In genomic region chr19:47777245-47778088, GRCh38 we compare ENCODE assay signal across 9 cellular contexts. TPM values are rescaled to one million over a fixed set of nuclear protein-coding genes. Genes with fewer than 3 reads are reported as not detected.
DNase-seq lines count a peak whose midpoint lies in the region; ATAC-seq and TF ChIP-seq lines count a peak whose summit lies in the region.
"Not testable (repeated sequence)": the region's sequence is repeated elsewhere in the genome, so short reads cannot be mapped to it uniquely, and the experiment has no call there.
"Had no signal": no experiment of that assay in that cellular context is flagged by ENCODE, and none has a peak within 500 bp of the region (broad histone marks: within the 10 kb centered on the region; RNA-seq: fewer than 3 reads in every experiment).

No MANE protein-coding gene starts in this region.

- peaks cover 26% of the 10 kb centered on the region; the same call in 1 of the 2 replicates for H4K20me1 ChIP-seq in IMR-90 (ENCODE audit: insufficient read depth, low read length)
- H4K20me1 ChIP-seq in SU-DHL-6 (ENCODE audit: low read depth, low read length), result not testable (repeated sequence)

- H2AFZ ChIP-seq in IMR-90 (replicated peaks; ENCODE audit: low read length, poor library complexity), result peak overlapping the region; percentile 100
- peak overlapping the region; percentile 93 for H2AFZ ChIP-seq in SU-DHL-6 (ENCODE audit: low read depth, low read length, severe bottlenecking)
- peak overlapping the region; percentile 91 for H2AFZ ChIP-seq in neuron (ENCODE audit: low read depth, low read length)

- in situ Hi-C loops in IMR-90 (cut with MboI; ENCODE audit: low sequenced_read_pairs), result not testable (repeated sequence)

- not testable (repeated sequence) for TF ChIP-seq POLR2A in IMR-90 (IDR thresholded peaks at IDR 0.05; ENCODE audit: low read depth, low read length); suprapubic skin (IDR thresholded peaks at IDR 0.05)

- peak overlapping the region; percentile 98; the same call in 1 of the 2 replicates for H3K56ac ChIP-seq in IMR-90 (ENCODE audit: extremely low read depth, insufficient read depth, low read length)

- TF ChIP-seq RAD21 in IMR-90 (IDR thresholded peaks at IDR 0.05; ENCODE audit: low read length), result not testable (repeated sequence)

- H3K9me3 ChIP-seq in IMR-90 (ENCODE audit: control insufficient read depth, insufficient read depth, low read length); SU-DHL-6 (ENCODE audit: insufficient read depth, low read length); adipocyte (ENCODE audit: control insufficient read depth, low read length); neuron (ENCODE audit: low read length); suprapubic skin: not testable (repeated sequence)

- not testable (repeated sequence) for H3K23ac ChIP-seq in IMR-90 (ENCODE audit: low read depth, low read length)

- not testable (repeated sequence) for DNase-seq in CD14-positive monocyte (ENCODE audit: low spot score); IMR-90; adipocyte (ENCODE audit: low read depth); epithelial cell of esophagus (ENCODE audit: low read depth); kidney epithelial cell (ENCODE audit: low read depth); suprapubic skin (ENCODE audit: low spot score in 2 of 2)

- intact Hi-C loops in CD14-positive monocyte (cut with micrococcal nuclease); IMR-90 (cut with micrococcal nuclease): not testable (repeated sequence)

- not testable (repeated sequence) for TF ChIP-seq CTCF in CD14-positive monocyte (IDR thresholded peaks at IDR 0.05); IMR-90 (conservative IDR thresholded peaks at IDR 0.05; ENCODE audit: low read depth, low read length); SU-DHL-6 (IDR thresholded peaks at IDR 0.05; ENCODE audit: insufficient read depth, low read length, poor library complexity, severe bottlenecking); epithelial cell of esophagus (IDR thresholded peaks at IDR 0.05; ENCODE audit: insufficient read depth, low read depth, low read length, missing control alignments); kidney epithelial cell (IDR thresholded peaks at IDR 0.05; ENCODE audit: insufficient read depth, low read length, poor library complexity, severe bottlenecking); suprapubic skin (IDR thresholded peaks at IDR 0.05)

- dilution Hi-C loops in IMR-90 (cut with HindIII; ENCODE audit: low sequenced_read_pairs, unreplicated experiment), result not testable (repeated sequence)

- H4K5ac ChIP-seq in IMR-90 (ENCODE audit: low read depth, low read length), result peak overlapping the region; percentile 91

- H3K4me3 ChIP-seq in IMR-90 (ENCODE audit: insufficient read depth, low read depth, low read length), result peak overlapping the region; percentile 90
- H3K4me3 ChIP-seq in SU-DHL-6 (ENCODE audit: insufficient read depth, low read length, poor library complexity, severe bottlenecking), result peak overlapping the region; percentile 64
- peak overlapping the region; percentile 83 for H3K4me3 ChIP-seq in adipocyte (ENCODE audit: low read length)
- peak overlapping the region; percentile 84 for H3K4me3 ChIP-seq in epithelial cell of esophagus (ENCODE audit: low read length)
- peak overlapping the region; percentile 88 for H3K4me3 ChIP-seq in kidney epithelial cell (ENCODE audit: low read depth, low read length)
- H3K4me3 ChIP-seq in neuron (ENCODE audit: low read length), result peak overlapping the region; percentile 80
- H3K4me3 ChIP-seq in suprapubic skin, result peak overlapping the region; percentile 87

- H2BK5ac ChIP-seq in IMR-90 (ENCODE audit: low read depth, low read length, poor library complexity, severe bottlenecking), result peak overlapping the region; percentile 97

- H3K9me3 Mint-ChIP-seq in CD14-positive monocyte, result not testable (repeated sequence)

- H3K18ac ChIP-seq in IMR-90 (ENCODE audit: low read depth, low read length), result not testable (repeated sequence)

- not testable (repeated sequence) for H3F3A ChIP-seq in SU-DHL-6 (ENCODE audit: insufficient read depth)

- not testable (repeated sequence) for H3K79me2 ChIP-seq in SU-DHL-6 (ENCODE audit: insufficient read depth, low read length)

- peak overlapping the region; percentile 69 for H2AK5ac ChIP-seq in IMR-90 (ENCODE audit: low read depth, low read length)

- not testable (repeated sequence) for H3K27me3 Mint-ChIP-seq in CD14-positive monocyte (ENCODE audit: low read depth in 3 of 3)

- H3K36me3 ChIP-seq in IMR-90 (ENCODE audit: control insufficient read depth, insufficient read depth, low read length), result peaks cover 17% of the 10 kb centered on the region
- H3K36me3 ChIP-seq in SU-DHL-6 (ENCODE audit: low read length); adipocyte (ENCODE audit: control insufficient read depth, insufficient read depth, low read length, severe bottlenecking); kidney epithelial cell (ENCODE audit: control insufficient read depth, insufficient read depth, low read length): not testable (repeated sequence)
- H3K36me3 ChIP-seq in neuron (ENCODE audit: insufficient read depth, low read length), result peaks cover 22% of the 10 kb centered on the region
- peaks cover 14% of the 10 kb centered on the region for H3K36me3 ChIP-seq in suprapubic skin

- peaks cover 14% of the 10 kb centered on the region for H3K9me1 ChIP-seq in IMR-90 (ENCODE audit: insufficient read depth, low read length)

- H3K4me1 Mint-ChIP-seq in CD14-positive monocyte, result peaks cover 23% of the 10 kb centered on the region

- H3K4me2 ChIP-seq in IMR-90 (ENCODE audit: low read depth, low read length), result peak overlapping the region; percentile 81
- H3K4me2 ChIP-seq in SU-DHL-6 (ENCODE audit: low read depth, low read length, poor library complexity, severe bottlenecking), result peak overlapping the region; percentile 76

- H4K91ac ChIP-seq in IMR-90 (ENCODE audit: insufficient read depth, low read depth, low read length), result peak overlapping the region; percentile 98; the same call in 1 of the 2 replicates

- H2BK15ac ChIP-seq in IMR-90 (ENCODE audit: low read depth, low read length), result not testable (repeated sequence)

- peak overlapping the region; percentile 97 for H3K9ac ChIP-seq in IMR-90 (ENCODE audit: low read depth, low read length)
- peak overlapping the region; percentile 69 for H3K9ac ChIP-seq in SU-DHL-6 (ENCODE audit: low read length)
- peak overlapping the region; percentile 94 for H3K9ac ChIP-seq in adipocyte (ENCODE audit: low read length)

- CTCF ChIA-PET in IMR-90 (lab: Yijun Ruan, JAX), result not testable (repeated sequence)

- peak overlapping the region; percentile 83 for H2AK9ac ChIP-seq in IMR-90 (replicated peaks; ENCODE audit: low read depth, low read length, poor library complexity)

- peak overlapping the region; percentile 92 for H3K4ac ChIP-seq in IMR-90 (ENCODE audit: low read depth, low read length)

- H3K36me3 Mint-ChIP-seq in CD14-positive monocyte, result peaks cover 16 to 17% of the 10 kb centered on the region in 2 donors

- H3K4me1 ChIP-seq in IMR-90 (ENCODE audit: control insufficient read depth, insufficient read depth, low read length), result not testable (repeated sequence)
- peaks cover 25% of the 10 kb centered on the region for H3K4me1 ChIP-seq in adipocyte (ENCODE audit: control insufficient read depth, insufficient read depth, low read length)
- peaks cover 17% of the 10 kb centered on the region for H3K4me1 ChIP-seq in neuron (ENCODE audit: insufficient read depth, low read length)
- H3K4me1 ChIP-seq in suprapubic skin, result peaks cover 54% of the 10 kb centered on the region

- H3K27ac ChIP-seq in IMR-90 (ENCODE audit: insufficient read depth, low read length) (peak overlapping the region; percentile 99), suprapubic skin (peak overlapping the region; percentile 97)
- H3K27ac ChIP-seq in SU-DHL-6 (ENCODE audit: low read depth, low read length), result not testable (repeated sequence)

- not testable (repeated sequence) for H3K27me3 ChIP-seq in IMR-90 (ENCODE audit: control insufficient read depth, insufficient read depth, low read length); SU-DHL-6 (ENCODE audit: low read length); adipocyte (replicated peaks; ENCODE audit: control insufficient read depth, insufficient read depth, low read length); kidney epithelial cell (ENCODE audit: control insufficient read depth, insufficient read depth, low read length); neuron (ENCODE audit: insufficient read depth, low read length); suprapubic skin

- not testable (repeated sequence) for ATAC-seq in IMR-90 (ENCODE audit: low read depth)

- BruUV-seq in IMR-90 (replicated peaks; lab: Mats Ljungman, UMichigan), result not testable (repeated sequence)

- not testable (repeated sequence) for H2BK120ac ChIP-seq in IMR-90 (ENCODE audit: low read depth, low read length)

- POLR2A ChIA-PET in IMR-90 (lab: Charles Lee; ENCODE audit: unreplicated experiment), result interaction anchor here (0.7 kb wide), 1 partner anchor 9 kb away, joined by 5 read pairs; no protein-coding TSS in a partner anchor

- not testable (repeated sequence) for H3K9me2 ChIP-seq in SU-DHL-6 (replicated peaks; ENCODE audit: insufficient read depth, low read length)

- peaks cover 23 to 42% of the 10 kb centered on the region in 2 experiments for H3K79me1 ChIP-seq in IMR-90 (ENCODE audit: low read depth in 1 of 2, low read length in 2 of 2)

- not testable (repeated sequence) for TF ChIP-seq EP300 in suprapubic skin (IDR thresholded peaks at IDR 0.05)

- WGBS in IMR-90 (ENCODE audit: extremely low coverage in 2 of 2, insufficient read length in 1 of 2), 2 experiments, result 100% methylated on average over 1 of the region's 24 CpGs; no CpG with 5 or more reads in 1 of the 2 experiments
- 60% methylated on average over 24 of the region's 24 CpGs for WGBS in suprapubic skin

- H4K8ac ChIP-seq in IMR-90 (ENCODE audit: low read depth in 2 of 2, low read length in 2 of 2), result peak overlapping the region; percentile 79 to 98; a peak in 3 of 4 replicates

- peak overlapping the region; percentile 85 to 96 for H3K4me3 Mint-ChIP-seq in CD14-positive monocyte

- H3K14ac ChIP-seq in IMR-90 (replicated peaks; ENCODE audit: low read depth, low read length), result peak overlapping the region; percentile 92

- H3K27ac Mint-ChIP-seq in CD14-positive monocyte, result peak overlapping the region in 5 of 7 donors; percentile 78 to 90 (median 81)

- not testable (repeated sequence) for H2BK20ac ChIP-seq in IMR-90 (ENCODE audit: low read depth, low read length)

RNA-seq across cellular contexts. Expression of gene SELENOW, which starts 1.0 kb away (rescaled TPM):
- polyA plus RNA-seq in CD14-positive monocyte (100 to 1,000 TPM; 171 to 204 TPM), IMR-90 (2012; rRNA removed) (217 and 232 TPM in 2 replicates)
- total RNA-seq in IMR-90 (2012; rRNA removed) (51.7 and 61.3 TPM in 2 replicates), kidney epithelial cell (166 and 233 TPM in 2 replicates), suprapubic skin (100 to 1,000 TPM; 351 to 679 (median 517) TPM)
- 280 and 360 TPM in 2 replicates for polyA plus RNA-seq in IMR-90 (2012; cell fraction: cytosol; rRNA removed)
- polyA plus RNA-seq in IMR-90 (2012; cell fraction: nucleus; rRNA removed; ENCODE audit: low replicate concordance), result 108 and 140 TPM in 2 replicates

RNA-seq across cellular contexts. Expression of gene TPRX1, which starts 26.9 kb away (rescaled TPM):
- polyA plus RNA-seq in CD14-positive monocyte (not detected), IMR-90 (2012; rRNA removed) (not detected in 2 replicates)
- total RNA-seq in IMR-90 (2012; rRNA removed) (not detected in 2 replicates), kidney epithelial cell (not detected in 2 replicates), suprapubic skin (not detected)
- polyA plus RNA-seq in IMR-90 (2012; cell fraction: cytosol; rRNA removed), result not detected in 2 replicates
- not detected in 2 replicates for polyA plus RNA-seq in IMR-90 (2012; cell fraction: nucleus; rRNA removed; ENCODE audit: low replicate concordance)
- total RNA-seq: subcutaneous adipose tissue had no signal

RNA-seq across cellular contexts. Expression of gene NOP53, which starts 32.1 kb away (rescaled TPM):
- polyA plus RNA-seq in CD14-positive monocyte (10 to 100 TPM; 47.5 to 70.4 TPM), IMR-90 (2012; rRNA removed) (83.2 and 85.9 TPM in 2 replicates)
- total RNA-seq in IMR-90 (2012; rRNA removed) (57.2 and 59.5 TPM in 2 replicates), kidney epithelial cell (358 and 380 TPM in 2 replicates), suprapubic skin (100 to 1,000 TPM; 329 to 412 (median 356) TPM)
- 155 and 156 TPM in 2 replicates for polyA plus RNA-seq in IMR-90 (2012; cell fraction: cytosol; rRNA removed)
- 99.3 and 145 TPM in 2 replicates for polyA plus RNA-seq in IMR-90 (2012; cell fraction: nucleus; rRNA removed; ENCODE audit: low replicate concordance)

RNA-seq across cellular contexts. Expression of gene CRX, which starts 44.3 kb away (rescaled TPM):
- polyA plus RNA-seq in CD14-positive monocyte (not detected), IMR-90 (2012; rRNA removed) (not detected in 2 replicates)
- total RNA-seq in IMR-90 (2012; rRNA removed) (not detected in 2 replicates), kidney epithelial cell (not detected in 2 replicates), suprapubic skin (not detected)
- not detected in 2 replicates for polyA plus RNA-seq in IMR-90 (2012; cell fraction: cytosol; rRNA removed)
- not detected in 2 replicates for polyA plus RNA-seq in IMR-90 (2012; cell fraction: nucleus; rRNA removed; ENCODE audit: low replicate concordance)
- total RNA-seq: subcutaneous adipose tissue had no signal
